Comparison of ENCODE assay signal across 1 cellular context in the genomic region with DNA sequence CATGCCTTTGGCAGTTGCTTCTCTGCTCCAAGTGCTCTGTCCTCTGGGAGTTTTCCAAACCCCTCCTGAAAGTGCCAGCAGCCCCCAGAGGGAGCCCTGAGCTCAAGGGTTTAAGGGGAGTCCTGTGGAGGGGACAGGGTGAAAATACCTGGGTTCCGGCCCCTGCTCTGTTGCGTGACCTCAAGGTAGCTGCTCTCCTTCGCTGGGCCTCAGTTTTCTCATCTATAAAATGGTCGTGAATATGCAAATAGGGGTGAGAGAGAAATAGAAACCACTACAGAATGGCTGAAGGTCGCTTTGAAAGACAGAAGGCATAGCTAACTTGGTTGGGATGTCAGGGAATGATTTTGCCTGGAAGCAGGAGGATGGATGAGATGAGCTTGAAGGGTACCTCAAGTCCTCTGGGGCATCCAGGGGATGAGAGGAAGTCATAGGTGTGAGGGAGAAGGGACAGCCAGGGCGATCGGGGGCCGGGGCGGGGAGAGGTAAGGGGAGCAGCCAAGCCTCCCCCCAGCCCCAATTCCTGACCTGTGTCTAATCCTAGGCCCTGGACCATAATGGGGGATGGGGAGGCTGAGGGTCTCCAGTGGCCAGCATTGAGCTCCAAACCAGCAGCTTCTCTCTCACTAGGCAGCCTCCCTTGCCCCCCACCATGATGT.
TF ChIP-seq lines count a peak whose summit lies in the region.

No MANE protein-coding gene starts in this region.

TF ChIP-seq in HEK293, 187 proteins besides CTCF, POLR2A, EP300 and RAD21 (continued from another document):
- 0 out of 2 replicates have a peak, but pooled peaks have one; percentile 49 for TF ChIP-seq PRDM4 (tag by site-specific recombination; IDR thresholded peaks at IDR 0.05)
- TF ChIP-seq, protein P1, sequence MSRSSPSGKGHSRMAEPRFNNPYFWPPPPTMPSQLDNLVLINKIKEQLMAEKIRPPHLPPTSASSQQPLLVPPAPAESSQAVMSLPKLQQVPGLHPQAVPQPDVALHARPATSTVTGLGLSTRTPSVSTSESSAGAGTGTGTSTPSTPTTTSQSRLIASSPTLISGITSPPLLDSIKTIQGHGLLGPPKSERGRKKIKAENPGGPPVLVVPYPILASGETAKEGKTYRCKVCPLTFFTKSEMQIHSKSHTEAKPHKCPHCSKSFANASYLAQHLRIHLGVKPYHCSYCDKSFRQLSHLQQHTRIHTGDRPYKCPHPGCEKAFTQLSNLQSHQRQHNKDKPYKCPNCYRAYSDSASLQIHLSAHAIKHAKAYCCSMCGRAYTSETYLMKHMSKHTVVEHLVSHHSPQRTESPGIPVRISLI (tag by site-specific recombination; IDR thresholded peaks at IDR 0.05), result no peak
